Comparison of ENCODE assay signal across 1 cellular context in genomic region chr17:1108810-1109605, GRCh38.
TF ChIP-seq lines count a peak whose summit lies in the region.

No MANE protein-coding gene starts in this region.

TF ChIP-seq in HepG2, 621 proteins besides CTCF, POLR2A, EP300 and RAD21 (continued from another document and continues in another):
- TF ChIP-seq, protein P1, sequence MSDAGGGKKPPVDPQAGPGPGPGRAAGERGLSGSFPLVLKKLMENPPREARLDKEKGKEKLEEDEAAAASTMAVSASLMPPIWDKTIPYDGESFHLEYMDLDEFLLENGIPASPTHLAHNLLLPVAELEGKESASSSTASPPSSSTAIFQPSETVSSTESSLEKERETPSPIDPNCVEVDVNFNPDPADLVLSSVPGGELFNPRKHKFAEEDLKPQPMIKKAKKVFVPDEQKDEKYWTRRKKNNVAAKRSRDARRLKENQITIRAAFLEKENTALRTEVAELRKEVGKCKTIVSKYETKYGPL (CRISPR knock-in tag; IDR thresholded peaks at IDR 0.05) = no peak
- peak; percentile 64 for TF ChIP-seq AGO2 (optimal IDR thresholded peaks at IDR 0.05; ENCODE audit: low read depth, low read length)
- no peak for TF ChIP-seq PAF1 (CRISPR knock-in tag; IDR thresholded peaks at IDR 0.05)
- no peak for TF ChIP-seq ZNF296 (CRISPR knock-in tag; conservative IDR thresholded peaks at IDR 0.05)
- TF ChIP-seq, protein P2, sequence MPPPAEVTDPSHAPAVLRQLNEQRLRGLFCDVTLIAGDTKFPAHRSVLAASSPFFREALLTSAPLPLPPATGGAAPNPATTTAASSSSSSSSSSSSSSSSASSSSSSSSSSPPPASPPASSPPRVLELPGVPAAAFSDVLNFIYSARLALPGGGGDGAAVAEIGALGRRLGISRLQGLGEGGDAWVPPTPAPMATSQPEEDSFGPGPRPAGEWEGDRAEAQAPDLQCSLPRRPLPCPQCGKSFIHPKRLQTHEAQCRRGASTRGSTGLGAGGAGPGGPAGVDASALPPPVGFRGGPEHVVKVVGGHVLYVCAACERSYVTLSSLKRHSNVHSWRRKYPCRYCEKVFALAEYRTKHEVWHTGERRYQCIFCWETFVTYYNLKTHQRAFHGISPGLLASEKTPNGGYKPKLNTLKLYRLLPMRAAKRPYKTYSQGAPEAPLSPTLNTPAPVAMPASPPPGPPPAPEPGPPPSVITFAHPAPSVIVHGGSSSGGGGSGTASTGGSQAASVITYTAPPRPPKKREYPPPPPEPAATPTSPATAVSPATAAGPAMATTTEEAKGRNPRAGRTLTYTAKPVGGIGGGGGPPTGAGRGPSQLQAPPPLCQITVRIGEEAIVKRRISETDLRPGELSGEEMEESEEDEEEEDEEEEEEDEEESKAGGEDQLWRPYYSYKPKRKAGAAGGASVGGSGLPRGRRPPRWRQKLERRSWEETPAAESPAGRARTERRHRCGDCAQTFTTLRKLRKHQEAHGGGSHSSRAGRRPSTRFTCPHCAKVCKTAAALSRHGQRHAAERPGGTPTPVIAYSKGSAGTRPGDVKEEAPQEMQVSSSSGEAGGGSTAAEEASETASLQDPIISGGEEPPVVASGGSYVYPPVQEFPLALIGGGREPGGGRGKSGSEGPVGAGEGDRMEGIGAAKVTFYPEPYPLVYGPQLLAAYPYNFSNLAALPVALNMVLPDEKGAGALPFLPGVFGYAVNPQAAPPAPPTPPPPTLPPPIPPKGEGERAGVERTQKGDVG (CRISPR knock-in tag; IDR thresholded peaks at IDR 0.05; ENCODE audit: borderline replicate concordance) = no peak
- TF ChIP-seq, protein P3, sequence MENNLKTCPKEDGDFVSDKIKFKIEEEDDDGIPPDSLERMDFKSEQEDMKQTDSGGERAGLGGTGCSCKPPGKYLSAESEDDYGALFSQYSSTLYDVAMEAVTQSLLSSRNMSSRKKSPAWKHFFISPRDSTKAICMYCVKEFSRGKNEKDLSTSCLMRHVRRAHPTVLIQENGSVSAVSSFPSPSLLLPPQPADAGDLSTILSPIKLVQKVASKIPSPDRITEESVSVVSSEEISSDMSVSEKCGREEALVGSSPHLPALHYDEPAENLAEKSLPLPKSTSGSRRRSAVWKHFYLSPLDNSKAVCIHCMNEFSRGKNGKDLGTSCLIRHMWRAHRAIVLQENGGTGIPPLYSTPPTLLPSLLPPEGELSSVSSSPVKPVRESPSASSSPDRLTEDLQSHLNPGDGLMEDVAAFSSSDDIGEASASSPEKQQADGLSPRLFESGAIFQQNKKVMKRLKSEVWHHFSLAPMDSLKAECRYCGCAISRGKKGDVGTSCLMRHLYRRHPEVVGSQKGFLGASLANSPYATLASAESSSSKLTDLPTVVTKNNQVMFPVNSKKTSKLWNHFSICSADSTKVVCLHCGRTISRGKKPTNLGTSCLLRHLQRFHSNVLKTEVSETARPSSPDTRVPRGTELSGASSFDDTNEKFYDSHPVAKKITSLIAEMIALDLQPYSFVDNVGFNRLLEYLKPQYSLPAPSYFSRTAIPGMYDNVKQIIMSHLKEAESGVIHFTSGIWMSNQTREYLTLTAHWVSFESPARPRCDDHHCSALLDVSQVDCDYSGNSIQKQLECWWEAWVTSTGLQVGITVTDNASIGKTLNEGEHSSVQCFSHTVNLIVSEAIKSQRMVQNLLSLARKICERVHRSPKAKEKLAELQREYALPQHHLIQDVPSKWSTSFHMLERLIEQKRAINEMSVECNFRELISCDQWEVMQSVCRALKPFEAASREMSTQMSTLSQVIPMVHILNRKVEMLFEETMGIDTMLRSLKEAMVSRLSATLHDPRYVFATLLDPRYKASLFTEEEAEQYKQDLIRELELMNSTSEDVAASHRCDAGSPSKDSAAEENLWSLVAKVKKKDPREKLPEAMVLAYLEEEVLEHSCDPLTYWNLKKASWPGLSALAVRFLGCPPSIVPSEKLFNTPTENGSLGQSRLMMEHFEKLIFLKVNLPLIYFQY (CRISPR knock-in tag; IDR thresholded peaks at IDR 0.05; ENCODE audit: borderline replicate concordance) = no peak
- no peak for TF ChIP-seq SNAI1 (CRISPR knock-in tag; IDR thresholded peaks at IDR 0.05; ENCODE audit: borderline replicate concordance)
- 0 out of 2 replicates have a peak, but pooled peaks have one; percentile 37 for TF ChIP-seq ZNF441 (CRISPR knock-in tag; IDR thresholded peaks at IDR 0.05; ENCODE audit: borderline replicate concordance)
- TF ChIP-seq ZUFSP (CRISPR knock-in tag; IDR thresholded peaks at IDR 0.05; ENCODE audit: borderline replicate concordance) = no peak
- no peak for TF ChIP-seq ZNF263 (CRISPR knock-in tag; IDR thresholded peaks at IDR 0.05)
- TF ChIP-seq ZBTB33 (CRISPR knock-in tag; IDR thresholded peaks at IDR 0.05) = no peak
- TF ChIP-seq ZBTB1 (CRISPR knock-in tag; IDR thresholded peaks at IDR 0.05; ENCODE audit: borderline replicate concordance) = no peak
- no peak for TF ChIP-seq CEBPZ (IDR thresholded peaks at IDR 0.05; ENCODE audit: low read length)
- no peak for TF ChIP-seq ZNF512 (CRISPR knock-in tag; IDR thresholded peaks at IDR 0.05)
- TF ChIP-seq THAP11 (CRISPR knock-in tag; IDR thresholded peaks at IDR 0.05) = no peak
- TF ChIP-seq RXRA (CRISPR knock-in tag; IDR thresholded peaks at IDR 0.05) = no peak
- no peak for TF ChIP-seq PITX1 (CRISPR knock-in tag; IDR thresholded peaks at IDR 0.05)
- TF ChIP-seq TEAD2 (CRISPR knock-in tag; IDR thresholded peaks at IDR 0.05) = no peak
- no peak for TF ChIP-seq ISX (CRISPR knock-in tag; conservative IDR thresholded peaks at IDR 0.05)
- no peak for TF ChIP-seq MIER3 (CRISPR knock-in tag; IDR thresholded peaks at IDR 0.05; ENCODE audit: borderline replicate concordance)
- no peak for TF ChIP-seq ZNF34 (CRISPR knock-in tag; IDR thresholded peaks at IDR 0.05; ENCODE audit: borderline replicate concordance)
- TF ChIP-seq ATF2 (CRISPR knock-in tag; IDR thresholded peaks at IDR 0.05) = no peak
- TF ChIP-seq TCF7 (IDR thresholded peaks at IDR 0.05; ENCODE audit: low read depth) = no peak
- TF ChIP-seq ZBTB2 (CRISPR knock-in tag; IDR thresholded peaks at IDR 0.05; ENCODE audit: low read depth) = peak; percentile 41; the same call in 1 of the 2 replicates
- no peak for TF ChIP-seq ZNF589 (CRISPR knock-in tag; conservative IDR thresholded peaks at IDR 0.05)
- TF ChIP-seq ZFP1 (CRISPR knock-in tag; IDR thresholded peaks at IDR 0.05) = no peak
- no peak for TF ChIP-seq EED (CRISPR knock-in tag; IDR thresholded peaks at IDR 0.05)
- no peak for TF ChIP-seq FOXK2 (IDR thresholded peaks at IDR 0.05)
- no peak for TF ChIP-seq ZNF850 (CRISPR knock-in tag; conservative IDR thresholded peaks at IDR 0.05)
- no peak for TF ChIP-seq NFATC3 (CRISPR knock-in tag; IDR thresholded peaks at IDR 0.05)
- TF ChIP-seq NKX3-1 (CRISPR knock-in tag; IDR thresholded peaks at IDR 0.05) = no peak
- peak; percentile 67 for TF ChIP-seq HNRNPLL (IDR thresholded peaks at IDR 0.05; ENCODE audit: low read depth, low read length, poor library complexity, severe bottlenecking)
- no peak for TF ChIP-seq GATAD2A (CRISPR knock-in tag; IDR thresholded peaks at IDR 0.05)
- TF ChIP-seq PLRG1 (conservative IDR thresholded peaks at IDR 0.05) = no peak
- no peak for TF ChIP-seq PPARG (CRISPR knock-in tag; conservative IDR thresholded peaks at IDR 0.05)
- TF ChIP-seq GATAD1 (CRISPR knock-in tag; IDR thresholded peaks at IDR 0.05) = no peak
- no peak for TF ChIP-seq LRRFIP1 (CRISPR knock-in tag; conservative IDR thresholded peaks at IDR 0.05)
- TF ChIP-seq HNF4A (CRISPR knock-in tag; IDR thresholded peaks at IDR 0.05) = no peak
- TF ChIP-seq ZNF749 (CRISPR knock-in tag; IDR thresholded peaks at IDR 0.05; ENCODE audit: borderline replicate concordance) = 0 out of 2 replicates have a peak, but pooled peaks have one; percentile 18
